Comparison of ENCODE assay signal across 8 cellular contexts in genomic region chr11:64745523-64746328, GRCh38. TPM values are rescaled to one million over a fixed set of nuclear protein-coding genes. Genes with fewer than 3 reads are reported as not detected.
DNase-seq lines count a peak whose midpoint lies in the region; ATAC-seq and TF ChIP-seq lines count a peak whose summit lies in the region.

No MANE protein-coding gene starts in this region.

- DNase-seq in Panc1 (ENCODE audit: low read depth, low spot score) (no peak), heart left ventricle (peak; percentile 94 to 97 (median 95)), trophoblast cell (peak in 1 of 2 donors; percentile 20), SKM-1 (lab: John Stamatoyannopoulos, UW; ENCODE audit: unreplicated experiment) (no peak), glomerular visceral epithelial cell (ENCODE audit: extremely low spot score) (no peak), inferior parietal cortex (ENCODE audit: extremely low spot score) (no peak)
- DNase-seq in activated naive CD4-positive, alpha-beta T cell treated with Interleukin-2 at 50 U/mL for 16 hours = peak; percentile 67

- BruUV-seq in Panc1 (replicated peaks; lab: Mats Ljungman, UMichigan) = no TSS peak

- no peak overlapping the region for H3K23ac ChIP-seq in trophoblast cell (ENCODE audit: low read length)

- H3K14ac ChIP-seq in trophoblast cell (ENCODE audit: low read length) = no peak overlapping the region

- TF ChIP-seq POLR2A in GM18951 (IDR thresholded peaks at IDR 0.05; ENCODE audit: extremely low read depth, insufficient read depth, insufficient read length) (peak; percentile 48), heart left ventricle (IDR thresholded peaks at IDR 0.05) (peak; percentile 34 to 75)

- H4K12ac ChIP-seq in trophoblast cell (ENCODE audit: low read depth, low read length) = no peak overlapping the region

- CTCF ChIA-PET in Panc1 (lab: Charles Lee) = no interaction called here

- no peak overlapping the region for H3K18ac ChIP-seq in trophoblast cell (ENCODE audit: low read length)

- no peak overlapping the region for H4K8ac ChIP-seq in trophoblast cell (ENCODE audit: low read depth, low read length)

- H4K91ac ChIP-seq in trophoblast cell (ENCODE audit: low read depth, low read length) = no peak overlapping the region

- no peak for TF ChIP-seq CTCF in Panc1 (IDR thresholded peaks at IDR 0.05)
- TF ChIP-seq CTCF in heart left ventricle (IDR thresholded peaks at IDR 0.05) = no peak

- H3K4me2 ChIP-seq in trophoblast cell (ENCODE audit: low read length) = peak overlapping the region; percentile 64

- in situ Hi-C loops in GM18951 (cut with MboI; ENCODE audit: low sequenced_read_pairs, unreplicated experiment) (no loop called here), Panc1 (cut with HindIII; ENCODE audit: low pct_unique_long_range_greater_than_20kb, low sequenced_read_pairs) (no loop called here)

- no peaks in the 10 kb centered on the region for H3K79me2 ChIP-seq in trophoblast cell (ENCODE audit: control insufficient read depth, insufficient read depth, low read length, poor library complexity)

- POLR2A ChIA-PET in Panc1 (lab: Charles Lee) = no interaction called here

- no peak overlapping the region for H2BK120ac ChIP-seq in trophoblast cell (ENCODE audit: insufficient read depth, low read length, poor library complexity)

- no peak overlapping the region for H3K9ac ChIP-seq in trophoblast cell (ENCODE audit: low read length)

- intact Hi-C loops in Panc1 (cut with micrococcal nuclease; ENCODE audit: unreplicated experiment) = no loop called here
- intact Hi-C loops in heart left ventricle (cut with DNase I) = loop anchor here in 2 of 10 donors (2.0 kb wide), 2 partner anchors 19 to 33 kb away; partner anchors contain the start of gene SF1 (in 1 of the 2)

- ATAC-seq in Panc1 (peak; percentile 21), heart left ventricle (peak; percentile 67 to 86 (median 75))

- no peak overlapping the region for H2BK12ac ChIP-seq in trophoblast cell (ENCODE audit: low read length)

- H3K4me1 ChIP-seq in Panc1 (ENCODE audit: control insufficient read depth, insufficient read depth, low read length) = peaks cover 13% of the 10 kb centered on the region
- peaks cover 4 to 49% (median 28%) of the 10 kb centered on the region in 12 donors for H3K4me1 ChIP-seq in heart left ventricle
- peaks cover 8 to 21% of the 10 kb centered on the region in 2 experiments for H3K4me1 ChIP-seq in trophoblast cell (ENCODE audit: control insufficient read depth in 1 of 2, insufficient read depth in 2 of 2, low read length in 2 of 2)

- no peaks in the 10 kb centered on the region for H3K79me1 ChIP-seq in trophoblast cell (ENCODE audit: low read length)

- H3K27ac ChIP-seq in Panc1 (ENCODE audit: low read length) (no peak overlapping the region), heart left ventricle (peak overlapping the region; percentile 80 to 98 (median 94)), trophoblast cell (ENCODE audit: low read depth, low read length) (no peak overlapping the region)

- H3K9me3 ChIP-seq in Panc1 (ENCODE audit: control insufficient read depth, insufficient read depth, low read depth, low read length) = no peaks in the 10 kb centered on the region
- H3K9me3 ChIP-seq in heart left ventricle = no peaks in the 10 kb centered on the region
- H3K9me3 ChIP-seq in trophoblast cell (ENCODE audit: insufficient read depth, low read depth, low read length) = peaks cover 5% of the 10 kb centered on the region

- H3K4me3 ChIP-seq in Panc1 (ENCODE audit: low read depth in 2 of 2, low read length in 2 of 2) (peak overlapping the region; percentile 39 to 71), heart left ventricle (peak overlapping the region; percentile 27 to 88 (median 58)), trophoblast cell (ENCODE audit: low read depth, low read length) (no peak overlapping the region)

- no peak overlapping the region for H3K4ac ChIP-seq in trophoblast cell (ENCODE audit: low read depth, low read length)

- H2AFZ ChIP-seq in trophoblast cell (ENCODE audit: insufficient read depth, low read length, poor library complexity) = no peak overlapping the region

- H2BK5ac ChIP-seq in trophoblast cell (ENCODE audit: low read depth, low read length, poor library complexity) = no peak overlapping the region

- WGBS in heart left ventricle, 4 donors = 1 to 2% (median 2%) methylated on average over 25 to 52 of the region's 52 CpGs
- WGBS in trophoblast cell (ENCODE audit: extremely low coverage, insufficient coverage, insufficient read length) = no CpG with 5 or more reads among the region's 52 CpGs

- no peak overlapping the region for H2AK5ac ChIP-seq in trophoblast cell (ENCODE audit: low read length)

- H3K27me3 ChIP-seq in Panc1 (ENCODE audit: control insufficient read depth, insufficient read depth, low read length) (no peaks in the 10 kb centered on the region), heart left ventricle (no peaks in the 10 kb centered on the region), trophoblast cell (ENCODE audit: insufficient read depth, low read length) (peaks cover 52% of the 10 kb centered on the region)

- H3K36me3 ChIP-seq in Panc1 (ENCODE audit: control insufficient read depth, insufficient read depth, low read length) (no peaks in the 10 kb centered on the region; the same call in 1 of the 2 replicates), heart left ventricle (peaks cover 0 to 10% (median 4%) of the 10 kb centered on the region in 9 donors), trophoblast cell (ENCODE audit: control insufficient read depth in 1 of 2, insufficient read depth in 2 of 2, low read length in 2 of 2) (no peaks in the 10 kb centered on the region)

RNA-seq across cellular contexts. Expression of gene RASGRP2, which starts 1.8 kb away (rescaled TPM):
- total RNA-seq in Panc1 (2021; ENCODE audit: unreplicated experiment) (3.7 TPM), heart left ventricle (10 to 100 TPM; 22.2 to 34.0 (median 28.1) TPM)
- polyA plus RNA-seq in Panc1 (2012; ENCODE audit: insufficient read length) = 8.0 TPM
- polyA plus RNA-seq in heart left ventricle = 10 to 100 TPM; 16.2 to 78.9 TPM
- 0.50 and 0.55 TPM in 2 replicates for polyA plus RNA-seq in trophoblast cell (2013)

RNA-seq across cellular contexts. Expression of gene PYGM, which starts 14.0 kb away (rescaled TPM):
- 0.39 TPM for total RNA-seq in Panc1 (2021; ENCODE audit: unreplicated experiment)
- 0.34 TPM for polyA plus RNA-seq in Panc1 (2012; ENCODE audit: insufficient read length)
- total RNA-seq in heart left ventricle = 100 to 1,000 TPM in 4 of 9 donors, 10 to 100 TPM in 5; 51.6 to 167 (median 89.9) TPM
- polyA plus RNA-seq in heart left ventricle = 10 to 100 TPM; 10.3 to 71.8 TPM
- polyA plus RNA-seq in trophoblast cell (2013) = 0.83 and 0.94 TPM in 2 replicates

RNA-seq across cellular contexts. Expression of gene NRXN2, which starts 22.7 kb away (rescaled TPM):
- total RNA-seq in Panc1 (2021; ENCODE audit: unreplicated experiment) (0.15 TPM), heart left ventricle (1 to 10 TPM in 4 of 9 donors, under 1 TPM in 4, not detected in 1; 0.62 to 5.5 (median 1.3) TPM)
- polyA plus RNA-seq in Panc1 (2012; ENCODE audit: insufficient read length) = 0.29 TPM
- under 1 TPM; 0.42 to 0.65 TPM for polyA plus RNA-seq in heart left ventricle
- 2.9 and 3.1 TPM in 2 replicates for polyA plus RNA-seq in trophoblast cell (2013)

RNA-seq across cellular contexts. Expression of gene SF1, which starts 32.6 kb away (rescaled TPM):
- total RNA-seq in Panc1 (2021; ENCODE audit: unreplicated experiment) (360 TPM), heart left ventricle (100 to 1,000 TPM; 103 to 349 (median 157) TPM)
- polyA plus RNA-seq in Panc1 (2012; ENCODE audit: insufficient read length) = 296 TPM
- 10 to 100 TPM; 59.2 to 65.5 TPM for polyA plus RNA-seq in heart left ventricle
- 185 and 187 TPM in 2 replicates for polyA plus RNA-seq in trophoblast cell (2013)

RNA-seq across cellular contexts. Expression of gene MAP4K2, which starts 57.3 kb away (rescaled TPM):
- 46.4 TPM for total RNA-seq in Panc1 (2021; ENCODE audit: unreplicated experiment)
- 57.8 TPM for polyA plus RNA-seq in Panc1 (2012; ENCODE audit: insufficient read length)
- total RNA-seq in heart left ventricle = 10 to 100 TPM in 3 of 9 donors, 1 to 10 TPM in 6; 7.0 to 27.5 (median 8.6) TPM
- 1 to 10 TPM; 7.8 to 9.5 TPM for polyA plus RNA-seq in heart left ventricle
- polyA plus RNA-seq in trophoblast cell (2013) = 17.9 and 19.2 TPM in 2 replicates

Comparison
In these comparisons a context has a peak if more than half of its experiments do, and no peak if none do; other contexts are left out.
1. DNase-seq: peak in activated naive CD4-positive, alpha-beta T cell treated with Interleukin-2 at 50 U/mL for 16 hours (single experiment) and heart left ventricle (5 of 5); none in Panc1 (single experiment), SKM-1 (single experiment), glomerular visceral epithelial cell (single experiment) and inferior parietal cortex (single experiment).
2. H3K27ac ChIP-seq: peak in heart left ventricle (12 of 12); none in Panc1 (single experiment) and trophoblast cell (single experiment).
3. RNA of gene PYGM, which starts 14.0 kb away (total RNA-seq): 51.6 to 167 TPM in heart left ventricle; 0.39 TPM in Panc1 (single experiment); every median in the first group is over 10 times any median in the second.